ENCODE assay signal across 6 cellular contexts in the genomic region with DNA sequence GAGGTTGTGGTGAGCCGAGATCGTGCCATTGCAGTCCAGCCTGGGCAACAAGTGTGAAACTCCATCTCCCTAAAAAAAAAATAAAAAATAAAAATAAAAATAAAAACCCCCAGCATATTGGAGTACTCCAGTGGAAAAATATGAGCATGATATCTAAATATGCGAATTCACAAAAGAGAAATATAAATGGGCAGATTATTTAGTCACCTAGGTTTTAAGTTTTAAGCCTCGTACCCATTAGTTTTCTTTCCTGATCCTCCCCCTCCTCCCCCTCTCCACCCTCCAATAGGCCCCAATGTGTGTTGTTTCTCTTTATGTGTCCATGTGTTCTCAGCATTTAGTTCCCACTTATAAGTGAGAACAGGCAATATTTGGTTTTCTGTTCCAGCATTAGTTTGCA.
"Had no signal": no experiment of that assay in that cellular context is flagged by ENCODE, and none has a peak within 500 bp of the region (broad histone marks: within the 10 kb centered on the region; RNA-seq: fewer than 3 reads in every experiment).

No MANE protein-coding gene starts in this region.

- FAIRE-seq: HTR-8/SVneo had no signal

- H3K4me2 ChIP-seq: KMS-11 had no signal

- H3K9ac ChIP-seq: KMS-11 had no signal

- H3K27ac ChIP-seq: HL-60, KMS-11 had no signal

- DNase-seq: IMR-90, KBM-7, KG1 had no signal
